2 cellular contexts compared by ENCODE assay signal in genomic region chr3:152319256-152319655, GRCh38.
TF ChIP-seq lines count a peak whose summit lies in the region.

No MANE protein-coding gene starts in this region.

TF ChIP-seq in SK-N-SH, 30 proteins besides CTCF, POLR2A, EP300 and RAD21 (continued from another document):
- TF ChIP-seq GATA2 (CRISPR knock-in tag; IDR thresholded peaks at IDR 0.05), result no peak
- no peak for TF ChIP-seq FOXJ3 (CRISPR knock-in tag; IDR thresholded peaks at IDR 0.05)
- no peak for TF ChIP-seq FOSL2 (IDR thresholded peaks at IDR 0.05; ENCODE audit: borderline replicate concordance, low read depth)
- TF ChIP-seq MXI1 (IDR thresholded peaks at IDR 0.05; ENCODE audit: low read depth, low read length), result no peak
- no peak for TF ChIP-seq JUND (IDR thresholded peaks at IDR 0.05)
- TF ChIP-seq RCOR1 (IDR thresholded peaks at IDR 0.05; ENCODE audit: low read length), result no peak
- TF ChIP-seq USF2 (IDR thresholded peaks at IDR 0.05; ENCODE audit: borderline replicate concordance, low read depth, low read length), result no peak
- no peak for TF ChIP-seq ZBTB33 (IDR thresholded peaks at IDR 0.05; ENCODE audit: borderline replicate concordance, low read depth)

TF ChIP-seq in SK-N-SH treated with all-trans-retinoic acid at 6 μM for 48 hours, 23 proteins besides CTCF, POLR2A, EP300 and RAD21 (continued from another document):
- TF ChIP-seq TSHZ2 (CRISPR knock-in tag; IDR thresholded peaks at IDR 0.05) (no peak), CREB5 (CRISPR knock-in tag; IDR thresholded peaks at IDR 0.05; ENCODE audit: low read depth) (no peak)
